9 cellular contexts compared by ENCODE assay signal in the genomic region with DNA sequence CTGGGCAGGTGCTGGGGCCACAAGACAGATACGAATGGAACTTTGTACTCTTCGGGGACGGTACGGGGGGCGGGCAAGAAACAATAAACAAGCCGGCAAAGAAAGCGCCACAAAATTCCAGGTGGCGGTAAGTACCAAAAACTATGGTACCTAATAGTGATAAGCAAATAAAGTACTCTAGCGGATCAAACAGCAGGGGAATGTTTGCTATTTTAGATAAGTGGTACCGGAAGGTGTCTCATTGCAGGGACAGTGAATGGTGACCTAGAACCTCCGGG. TPM values are rescaled to one million over a fixed set of nuclear protein-coding genes. Genes with fewer than 3 reads are reported as not detected.
A peak's percentile ranks its signal among the peaks of the same experiment; 100 is the strongest.
DNase-seq lines count a peak whose midpoint lies in the region; ATAC-seq and TF ChIP-seq lines count a peak whose summit lies in the region.
"Had no signal": no experiment of that assay in that cellular context is flagged by ENCODE, and none has a peak within 500 bp of the region (broad histone marks: within the 10 kb centered on the region; RNA-seq: fewer than 3 reads in every experiment).

No MANE protein-coding gene starts in this region.

- DNase-seq in T-helper 1 cell (no peak), NCI-H2196 treated with DMSO at 0.1 percent for 48 hours (lab: John Stamatoyannopoulos, UW; ENCODE audit: unreplicated experiment) (no peak), NAMALWA (ENCODE audit: low spot score) (no peak), erythroblast (lab: John Stamatoyannopoulos, UW) (no peak)
- DNase-seq: NCI-H1694 treated with DMSO at 0.1 percent for 48 hours had no signal

- H3K36me3 Mint-ChIP-seq in T-helper 1 cell treated with Interleukin-12 subunit alpha and Interleukin-12 subunit beta and Interleukin-4 antibody, amounts not matched to agents 30 μg/mL and 1 μg/mL, for 36 hours (ENCODE audit: low read depth), result no peaks in the 10 kb centered on the region
- no peaks in the 10 kb centered on the region for H3K36me3 Mint-ChIP-seq in activated T-helper 17 cell treated with anti-CD3 and anti-CD28 coated beads, Interleukin-2, amount 50 U/mL, for 72 hours (ENCODE audit: low read depth)
- H3K36me3 Mint-ChIP-seq in stimulated activated memory B cell treated with anti-CD40 and anti-IgM and Interleukin-4, amounts not matched to agents 10 μg/mL and 1 μg/mL and 100 μg/mL, for 72 hours, result no peaks in the 10 kb centered on the region

- H3K36me3 ChIP-seq in iPS-20b (ENCODE audit: insufficient read depth, low read depth, low read length), result no peaks in the 10 kb centered on the region

- peaks cover 11% of the 10 kb centered on the region; the same call in 1 of the 2 replicates for H3K27me3 ChIP-seq in iPS-20b (ENCODE audit: insufficient read depth, low read length)

- peaks cover 21% of the 10 kb centered on the region for H3K27me3 Mint-ChIP-seq in T-helper 1 cell treated with Interleukin-12 subunit alpha and Interleukin-12 subunit beta and Interleukin-4 antibody, amounts not matched to agents 30 μg/mL and 1 μg/mL, for 36 hours (ENCODE audit: low read depth)
- H3K27me3 Mint-ChIP-seq in activated T-helper 17 cell treated with anti-CD3 and anti-CD28 coated beads, Interleukin-2, amount 50 U/mL, for 72 hours, result no peaks in the 10 kb centered on the region
- H3K27me3 Mint-ChIP-seq in stimulated activated memory B cell treated with anti-CD40 and anti-IgM and Interleukin-4, amounts not matched to agents 10 μg/mL and 1 μg/mL and 100 μg/mL, for 72 hours, result no peaks in the 10 kb centered on the region

- peaks cover 14% of the 10 kb centered on the region; the same call in 1 of the 2 replicates for H3K4me1 ChIP-seq in iPS-20b (ENCODE audit: insufficient read depth, low read length)

- no peaks in the 10 kb centered on the region for H3K9me3 ChIP-seq in iPS-20b (ENCODE audit: insufficient read depth, low read depth, low read length)

- peak overlapping the region; percentile 63; the same call in 1 of the 2 replicates for H3K4me3 ChIP-seq in iPS-20b (ENCODE audit: low read length)

- H3K27ac Mint-ChIP-seq in T-helper 1 cell treated with Interleukin-12 subunit alpha and Interleukin-12 subunit beta and Interleukin-4 antibody, amounts not matched to agents 30 μg/mL and 1 μg/mL, for 36 hours, result peak overlapping the region; percentile 21
- H3K27ac Mint-ChIP-seq in activated T-helper 17 cell treated with anti-CD3 and anti-CD28 coated beads, Interleukin-2, amount 50 U/mL, for 72 hours, result peak overlapping the region; percentile 9
- H3K27ac Mint-ChIP-seq in stimulated activated memory B cell treated with anti-CD40 and anti-IgM and Interleukin-4, amounts not matched to agents 10 μg/mL and 1 μg/mL and 100 μg/mL, for 72 hours, result peak overlapping the region; percentile 77

- H3K4me3 Mint-ChIP-seq in T-helper 1 cell treated with Interleukin-12 subunit alpha and Interleukin-12 subunit beta and Interleukin-4 antibody, amounts not matched to agents 30 μg/mL and 1 μg/mL, for 36 hours, result peak overlapping the region; percentile 73
- peak overlapping the region; percentile 73 for H3K4me3 Mint-ChIP-seq in activated T-helper 17 cell treated with anti-CD3 and anti-CD28 coated beads, Interleukin-2, amount 50 U/mL, for 72 hours
- H3K4me3 Mint-ChIP-seq in stimulated activated memory B cell treated with anti-CD40 and anti-IgM and Interleukin-4, amounts not matched to agents 10 μg/mL and 1 μg/mL and 100 μg/mL, for 72 hours, result peak overlapping the region; percentile 80

- no peak for TF ChIP-seq POLR2A in erythroblast (IDR thresholded peaks at IDR 0.05; ENCODE audit: low read length)

- peaks cover 26% of the 10 kb centered on the region for H3K4me1 Mint-ChIP-seq in T-helper 1 cell treated with Interleukin-12 subunit alpha and Interleukin-12 subunit beta and Interleukin-4 antibody, amounts not matched to agents 30 μg/mL and 1 μg/mL, for 36 hours (ENCODE audit: low read depth)
- H3K4me1 Mint-ChIP-seq in activated T-helper 17 cell treated with anti-CD3 and anti-CD28 coated beads, Interleukin-2, amount 50 U/mL, for 72 hours, result peaks cover 8% of the 10 kb centered on the region
- peaks cover 24% of the 10 kb centered on the region for H3K4me1 Mint-ChIP-seq in stimulated activated memory B cell treated with anti-CD40 and anti-IgM and Interleukin-4, amounts not matched to agents 10 μg/mL and 1 μg/mL and 100 μg/mL, for 72 hours

- H3K27ac ChIP-seq in iPS-20b (ENCODE audit: low read length), result no peak overlapping the region

- no peak for ATAC-seq in activated T-helper 17 cell treated with anti-CD3 and anti-CD28 coated beads, Interleukin-2, amount 50 U/mL, for 72 hours (replicated peaks)
- ATAC-seq in stimulated activated memory B cell treated with anti-CD40 and anti-IgM and Interleukin-4, amounts not matched to agents 10 μg/mL and 1 μg/mL and 100 μg/mL, for 72 hours, result no peak

- peak overlapping the region; percentile 33; the same call in 1 of the 2 replicates for H3K9ac ChIP-seq in iPS-20b (ENCODE audit: low read depth, low read length)

- no peaks in the 10 kb centered on the region for H3K9me3 Mint-ChIP-seq in T-helper 1 cell treated with Interleukin-12 subunit alpha and Interleukin-12 subunit beta and Interleukin-4 antibody, amounts not matched to agents 30 μg/mL and 1 μg/mL, for 36 hours
- H3K9me3 Mint-ChIP-seq in activated T-helper 17 cell treated with anti-CD3 and anti-CD28 coated beads, Interleukin-2, amount 50 U/mL, for 72 hours, result no peaks in the 10 kb centered on the region
- H3K9me3 Mint-ChIP-seq in stimulated activated memory B cell treated with anti-CD40 and anti-IgM and Interleukin-4, amounts not matched to agents 10 μg/mL and 1 μg/mL and 100 μg/mL, for 72 hours, result no peaks in the 10 kb centered on the region

RNA-seq across cellular contexts. Expression of a gene that starts 15.1 kb away (rescaled TPM):
- total RNA-seq in activated T-helper 17 cell treated with anti-CD3 and anti-CD28 coated beads, Interleukin-2, amount 50 U/mL, for 72 hours, result 10 to 100 TPM; 17.5 to 18.2 TPM

RNA-seq across cellular contexts. Expression of a gene that starts 53.5 kb away (rescaled TPM):
- total RNA-seq in activated T-helper 17 cell treated with anti-CD3 and anti-CD28 coated beads, Interleukin-2, amount 50 U/mL, for 72 hours, result 10 to 100 TPM; 25.1 to 29.3 TPM

Comparison
In these comparisons a context has a peak if more than half of its experiments do, and no peak if none do; other contexts are left out.
1. H3K27ac Mint-ChIP-seq: peak in every context shown above with its lines; median percentile 77 in stimulated activated memory B cell treated with anti-CD40 and anti-IgM and Interleukin-4, amounts not matched to agents 10 μg/mL and 1 μg/mL and 100 μg/mL, for 72 hours; 21 in T-helper 1 cell treated with Interleukin-12 subunit alpha and Interleukin-12 subunit beta and Interleukin-4 antibody, amounts not matched to agents 30 μg/mL and 1 μg/mL, for 36 hours; 9 in activated T-helper 17 cell treated with anti-CD3 and anti-CD28 coated beads, Interleukin-2, amount 50 U/mL, for 72 hours.